In the genomic region with DNA sequence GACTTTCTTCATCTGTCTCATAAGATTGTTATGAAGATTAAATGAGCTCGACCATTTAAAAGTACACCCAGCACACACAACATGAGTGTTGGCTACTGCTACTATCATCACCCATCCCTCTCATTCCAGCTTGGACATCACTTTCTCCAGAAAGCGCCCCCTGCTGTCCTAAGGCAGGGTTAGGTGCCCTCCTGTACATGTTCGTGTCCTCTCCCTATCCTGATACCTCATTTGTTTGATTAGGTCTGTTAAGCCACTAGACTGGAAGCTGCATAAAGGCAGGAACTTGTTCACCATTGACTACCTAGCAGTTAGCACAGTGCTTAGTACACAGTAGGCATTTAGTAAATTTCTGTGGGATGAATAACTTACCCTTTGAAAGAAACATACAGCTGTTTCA, we compare ENCODE assay signal across 8 cellular contexts.
A peak's percentile ranks its signal among the peaks of the same experiment; 100 is the strongest.
DNase-seq lines count a peak whose midpoint lies in the region; ATAC-seq and TF ChIP-seq lines count a peak whose summit lies in the region.

No MANE protein-coding gene starts in this region.

- no peaks in the 10 kb centered on the region for H3K4me1 ChIP-seq in RWPE2 (ENCODE audit: insufficient read depth, poor library complexity, severe bottlenecking)

- H3K4me3 ChIP-seq in RWPE2 (ENCODE audit: severe bottlenecking) (no peak overlapping the region), fibroblast of mammary gland (ENCODE audit: control insufficient read depth, low read depth, low read length) (no peak overlapping the region)

- TF ChIP-seq CTCF in RWPE2 (IDR thresholded peaks at IDR 0.05; ENCODE audit: poor library complexity, severe bottlenecking) (peak; percentile 22), fibroblast of mammary gland (conservative IDR thresholded peaks at IDR 0.05; ENCODE audit: control insufficient read depth, insufficient read depth, low read depth, low read length) (peak; percentile 52)

- DNase-seq in activated T-cell treated with anti-CD3 and anti-CD28 coated beads for 24 hours (ENCODE audit: low read depth) (peak; percentile 7), RWPE2 (ENCODE audit: low spot score) (no peak), fibroblast of mammary gland (ENCODE audit: low read depth) (peak; percentile 21)
- DNase-seq in activated T-cell treated with anti-CD3 and anti-CD28 coated beads, Interleukin-2, amount 50 U/mL, for 1 hour, result no peak
- DNase-seq in stimulated activated CD8-positive, alpha-beta memory T cell treated with anti-CD3 and anti-CD28 coated beads, Interleukin-7, amount 100 ng/mL, for 48 hours (ENCODE audit: extremely low read depth in 1 of 2, low read depth in 1 of 2), result peak; percentile 10 to 29

- ATAC-seq in RWPE2 (ENCODE audit: low read depth) (no peak), esophagus mucosa (no peak), HG03097 (IDR thresholded peaks at IDR 0.05; ENCODE audit: low FRiP score, unreplicated experiment) (no peak), HG03135 (IDR thresholded peaks at IDR 0.05; ENCODE audit: unreplicated experiment) (no peak)

- H3K27me3 ChIP-seq in RWPE2 (ENCODE audit: insufficient read depth, poor library complexity, severe bottlenecking), result no peaks in the 10 kb centered on the region

- H3K9me3 ChIP-seq in RWPE2 (ENCODE audit: severe bottlenecking), result no peaks in the 10 kb centered on the region

- H3K27ac ChIP-seq in RWPE2 (ENCODE audit: poor library complexity, severe bottlenecking), result no peak overlapping the region

- H3K36me3 ChIP-seq in RWPE2 (ENCODE audit: low read depth), result no peaks in the 10 kb centered on the region

Comparison
In these comparisons a context has a peak if more than half of its experiments do, and no peak if none do; other contexts are left out.
1. DNase-seq: peak in activated T-cell treated with anti-CD3 and anti-CD28 coated beads for 24 hours (single experiment), fibroblast of mammary gland (single experiment) and stimulated activated CD8-positive, alpha-beta memory T cell treated with anti-CD3 and anti-CD28 coated beads, Interleukin-7, amount 100 ng/mL, for 48 hours (2 of 2); none in activated T-cell treated with anti-CD3 and anti-CD28 coated beads, Interleukin-2, amount 50 U/mL, for 1 hour (single experiment) and RWPE2 (single experiment).